Comparison of ENCODE assay signal across 8 cellular contexts in genomic region chr22:38272373-38273134, GRCh38. TPM values are rescaled to one million over a fixed set of nuclear protein-coding genes. Genes with fewer than 3 reads are reported as not detected.
DNase-seq lines count a peak whose midpoint lies in the region; ATAC-seq and TF ChIP-seq lines count a peak whose summit lies in the region.

TMEM184B (minus strand) TSS chr22:38273010; CDS start chr22:38247961, 25,049 bp downstream.

- no peak for TF ChIP-seq CTCF in epithelial cell of esophagus (IDR thresholded peaks at IDR 0.05; ENCODE audit: insufficient read depth, low read depth, low read length, missing control alignments)

- H3K4me1 ChIP-seq in NT2/D1 (ENCODE audit: insufficient read depth, insufficient read length) = peaks cover 25% of the 10 kb centered on the region
- H3K4me1 ChIP-seq in mononuclear cell (ENCODE audit: insufficient read depth, low read length) = peaks cover 28% of the 10 kb centered on the region

- peak within 1 kb of the TSS; percentile 91 for H3K9ac ChIP-seq in NT2/D1 (ENCODE audit: insufficient read length, low read depth)

- ATAC-seq in HG03039 (IDR thresholded peaks at IDR 0.05; ENCODE audit: unreplicated experiment) = peak; percentile 70

- H3K9me3 ChIP-seq in NT2/D1 (ENCODE audit: insufficient read depth, low read length) (no peaks in the 10 kb centered on the region), mononuclear cell (ENCODE audit: low read depth, low read length) (no peaks in the 10 kb centered on the region)

- H3K27me3 ChIP-seq in NT2/D1 (ENCODE audit: insufficient read depth, insufficient read length) = no peaks in the 10 kb centered on the region
- no peaks in the 10 kb centered on the region for H3K27me3 ChIP-seq in mononuclear cell (ENCODE audit: insufficient read depth, low read length)

- peak within 1 kb of the TSS; percentile 88 for H3K4me3 ChIP-seq in NT2/D1 (ENCODE audit: insufficient read length, low read depth)
- peak within 1 kb of the TSS; percentile 76 for H3K4me3 ChIP-seq in epithelial cell of esophagus (ENCODE audit: low read length)
- H3K4me3 ChIP-seq in mononuclear cell (ENCODE audit: low read length) = peak within 1 kb of the TSS; percentile 80

- peak; percentile 4 for DNase-seq in NCI-H2107 treated with DMSO at 0.1 percent for 48 hours (lab: John Stamatoyannopoulos, UW; ENCODE audit: unreplicated experiment)
- no peak for DNase-seq in NCI-H2107 (lab: John Stamatoyannopoulos, UW)
- no peak for DNase-seq in NT2/D1 (ENCODE audit: low read depth, low spot score)
- peak; percentile 79 for DNase-seq in activated T-cell treated with anti-CD3 and anti-CD28 coated beads for 1 hour (ENCODE audit: low read depth)
- DNase-seq in epithelial cell of esophagus (ENCODE audit: low read depth) = peak; percentile 72
- DNase-seq in stimulated activated CD8-positive, alpha-beta memory T cell treated with anti-CD3 and anti-CD28 coated beads, Interleukin-2, amount 100 ng/mL, for 1 hour (ENCODE audit: low read depth in 2 of 2) = peak; percentile 64 to 68

- peaks cover 16% of the 10 kb centered on the region for H3K36me3 ChIP-seq in NT2/D1 (ENCODE audit: insufficient read depth, insufficient read length, low read length)

RNA-seq across cellular contexts. Expression of gene TMEM184B, which starts in this region (rescaled TPM):
- total RNA-seq in mononuclear cell = 14.3 TPM

Comparison
In these comparisons a context has a peak if more than half of its experiments do, and no peak if none do; other contexts are left out.
1. DNase-seq: peak in NCI-H2107 treated with DMSO at 0.1 percent for 48 hours (single experiment), activated T-cell treated with anti-CD3 and anti-CD28 coated beads for 1 hour (single experiment), epithelial cell of esophagus (single experiment) and stimulated activated CD8-positive, alpha-beta memory T cell treated with anti-CD3 and anti-CD28 coated beads, Interleukin-2, amount 100 ng/mL, for 1 hour (2 of 2); none in NCI-H2107 (single experiment) and NT2/D1 (single experiment).
2. Peak in every context shown above with its lines, with median percentiles within 50 percentile points of each other: H3K4me3 ChIP-seq.